In genomic region chrX:3346436-3347329, GRCh38 we compare ENCODE assay signal across 11 cellular contexts. TPM values are rescaled to one million over a fixed set of nuclear protein-coding genes. Genes with fewer than 3 reads are reported as not detected.
A peak's percentile ranks its signal among the peaks of the same experiment; 100 is the strongest.
DNase-seq lines count a peak whose midpoint lies in the region; ATAC-seq, FAIRE-seq and TF ChIP-seq lines count a peak whose summit lies in the region.
"Had no signal": no experiment of that assay in that cellular context is flagged by ENCODE, and none has a peak within 500 bp of the region (broad histone marks: within the 10 kb centered on the region; RNA-seq: fewer than 3 reads in every experiment).

TSS of gene MXRA5 (minus strand) at chrX:3346652. CDS start at chrX:3343833, 2,819 bp downstream.

- H3K36me3 Mint-ChIP-seq in endothelial cell (ENCODE audit: low read depth, unreplicated experiment) = no peaks in the 10 kb centered on the region

- ATAC-seq in lower lobe of right lung (no peak), HG03025 (IDR thresholded peaks at IDR 0.05; ENCODE audit: low FRiP score, unreplicated experiment) (no peak)

- no peak within 1 kb of the TSS for H3K27ac ChIP-seq in lower lobe of right lung
- H3K27ac ChIP-seq in tibial artery = peak within 1 kb of the TSS; percentile 25 to 72

- no peaks in the 10 kb centered on the region for H3K9me3 ChIP-seq in lower lobe of right lung
- H3K9me3 ChIP-seq in tibial artery = peaks cover 0 to 10% (median 8%) of the 10 kb centered on the region in 3 donors

- in situ Hi-C loops in G401 (cut with HindIII; ENCODE audit: low sequenced_read_pairs) = no loop called here

- H3K4me1 ChIP-seq in lower lobe of right lung (no peaks in the 10 kb centered on the region), tibial artery (peaks cover 0 to 15% (median 6%) of the 10 kb centered on the region in 4 donors)

- H3K9me3 Mint-ChIP-seq in endothelial cell (ENCODE audit: unreplicated experiment) = peaks cover 6% of the 10 kb centered on the region

- H3K4me3 ChIP-seq in lower lobe of right lung (peak within 1 kb of the TSS; percentile 42), tibial artery (peak within 1 kb of the TSS; percentile 45 to 61)

- no peak for TF ChIP-seq CTCF in endothelial cell (IDR thresholded peaks at IDR 0.05; ENCODE audit: unreplicated experiment)
- TF ChIP-seq CTCF in lower lobe of right lung (IDR thresholded peaks at IDR 0.05) = no peak
- TF ChIP-seq CTCF in tibial artery (IDR thresholded peaks at IDR 0.05) = no peak

- peak; percentile 17 for DNase-seq in NCI-H2171 (lab: John Stamatoyannopoulos, UW)
- peak; percentile 11 for DNase-seq in endothelial cell (ENCODE audit: low spot score)
- DNase-seq in lower lobe of right lung = no peak
- DNase-seq in tibial artery = no peak
- DNase-seq in HTR-8/SVneo (ENCODE audit: insufficient read length, low spot score) = no peak
- DNase-seq in NCI-H226 = no peak
- DNase-seq in G401 (ENCODE audit: low spot score) = no peak

- no peaks in the 10 kb centered on the region for H3K4me1 Mint-ChIP-seq in endothelial cell (ENCODE audit: unreplicated experiment)

- intact Hi-C loops in lower lobe of right lung (cut with DNase I) = no loop called here
- intact Hi-C loops in tibial artery (cut with DNase I; ENCODE audit: low total_unique reads) = no loop called here

- no peak for FAIRE-seq in HTR-8/SVneo (lab: Jason Lieb, UNC)
- FAIRE-seq: GM18507 had no signal

- no peaks in the 10 kb centered on the region for H3K36me3 ChIP-seq in lower lobe of right lung
- no peaks in the 10 kb centered on the region for H3K36me3 ChIP-seq in tibial artery

- peaks cover 8% of the 10 kb centered on the region for H3K27me3 Mint-ChIP-seq in endothelial cell (ENCODE audit: unreplicated experiment)

- peak within 1 kb of the TSS; percentile 84 for H3K4me3 Mint-ChIP-seq in endothelial cell (ENCODE audit: unreplicated experiment)

- H3K27ac Mint-ChIP-seq in endothelial cell (ENCODE audit: unreplicated experiment) = no peak within 1 kb of the TSS

- H3K27me3 ChIP-seq in lower lobe of right lung (ENCODE audit: low read depth) (peaks cover 7% of the 10 kb centered on the region), tibial artery (no peaks in the 10 kb centered on the region)

RNA-seq across cellular contexts. Expression of gene MXRA5, which starts in this region (rescaled TPM):
- 4.3 TPM for total RNA-seq in endothelial cell (ENCODE audit: unreplicated experiment)
- 7.0 TPM for total RNA-seq in lower lobe of right lung
- 0.06 TPM in 1 of 2 replicates, not detected in the other for total RNA-seq in G401 (2014; rRNA removed; shearing (Covaris generic))
- total RNA-seq: activated CD8-positive, alpha-beta memory T cell treated with anti-CD3 and anti-CD28 coated beads for 36 hours; NCI-H460 had no signal

Comparison
In these comparisons a context has a peak if more than half of its experiments do, and no peak if none do; other contexts are left out.
1. DNase-seq: peak in NCI-H2171 (single experiment) and endothelial cell (single experiment); none in lower lobe of right lung (single experiment), tibial artery (0 of 2), HTR-8/SVneo (single experiment), NCI-H226 (single experiment) and G401 (single experiment).